ENCODE assay signal across 18 cellular contexts in genomic region chr19:7547153-7547552, GRCh38. TPM values are rescaled to one million over a fixed set of nuclear protein-coding genes. Genes with fewer than 3 reads are reported as not detected.
DNase-seq lines count a peak whose midpoint lies in the region; ATAC-seq and TF ChIP-seq lines count a peak whose summit lies in the region.
"Had no signal": no experiment of that assay in that cellular context is flagged by ENCODE, and none has a peak within 500 bp of the region (broad histone marks: within the 10 kb centered on the region; RNA-seq: fewer than 3 reads in every experiment).

No MANE protein-coding gene starts in this region.

- no peak for ATAC-seq in activated CD4-positive, alpha-beta T cell treated with anti-CD3 and anti-CD28 coated beads for 36 hours
- ATAC-seq in activated naive CD4-positive, alpha-beta T cell treated with anti-CD3 and anti-CD28 coated beads, Interleukin-2, amount 50 U/mL, for 72 hours: peak in 1 of 2 donors; percentile 64

- H3K36me3 Mint-ChIP-seq in activated CD4-positive, alpha-beta T cell treated with anti-CD3 and anti-CD28 coated beads for 36 hours (ENCODE audit: low read depth): peaks cover 22% of the 10 kb centered on the region
- peaks cover 0 to 8% of the 10 kb centered on the region in 2 donors for H3K36me3 Mint-ChIP-seq in activated naive CD4-positive, alpha-beta T cell treated with anti-CD3 and anti-CD28 coated beads, Interleukin-2, amount 50 U/mL, for 72 hours
- H3K36me3 Mint-ChIP-seq in activated naive CD4-positive, alpha-beta T cell treated with anti-CD3 and anti-CD28 coated beads for 36 hours (ENCODE audit: low read depth): peaks cover 15% of the 10 kb centered on the region
- peaks cover 21% of the 10 kb centered on the region for H3K36me3 Mint-ChIP-seq in activated naive CD8-positive, alpha-beta T cell treated with anti-CD3 and anti-CD28 coated beads for 36 hours

- TF ChIP-seq CTCF in esophagus squamous epithelium (IDR thresholded peaks at IDR 0.05): no peak

- H3K4me3 Mint-ChIP-seq in activated CD4-positive, alpha-beta T cell treated with anti-CD3 and anti-CD28 coated beads for 36 hours: no peak overlapping the region
- no peak overlapping the region for H3K4me3 Mint-ChIP-seq in activated naive CD4-positive, alpha-beta T cell treated with anti-CD3 and anti-CD28 coated beads for 36 hours
- H3K4me3 Mint-ChIP-seq in activated naive CD8-positive, alpha-beta T cell treated with anti-CD3 and anti-CD28 coated beads for 36 hours: no peak overlapping the region
- H3K4me3 Mint-ChIP-seq: CD4-positive, alpha-beta T cell had no signal

- CTCF ChIA-PET in activated CD4-positive, alpha-beta T cell treated with anti-CD3 and anti-CD28 coated beads for 36 hours (lab: Charles Lee): interaction anchor here (1.9 kb wide), 1 partner anchor 21 kb away, joined by 4 read pairs; no protein-coding TSS in a partner anchor
- CTCF ChIA-PET in activated naive CD4-positive, alpha-beta T cell treated with anti-CD3 and anti-CD28 coated beads for 36 hours (lab: Charles Lee): interaction anchor here (0.8 kb wide), 1 partner anchor 21 kb away, joined by 3 read pairs; no protein-coding TSS in a partner anchor

- POLR2A ChIA-PET in activated CD4-positive, alpha-beta T cell treated with anti-CD3 and anti-CD28 coated beads for 36 hours (lab: Charles Lee): no interaction called here

- H3K27ac Mint-ChIP-seq in activated CD4-positive, alpha-beta T cell treated with anti-CD3 and anti-CD28 coated beads for 36 hours: peak overlapping the region; percentile 15
- peak overlapping the region; percentile 56 to 82 for H3K27ac Mint-ChIP-seq in activated naive CD4-positive, alpha-beta T cell treated with anti-CD3 and anti-CD28 coated beads, Interleukin-2, amount 50 U/mL, for 72 hours
- no peak overlapping the region for H3K27ac Mint-ChIP-seq in activated naive CD4-positive, alpha-beta T cell treated with anti-CD3 and anti-CD28 coated beads for 36 hours
- H3K27ac Mint-ChIP-seq in activated naive CD8-positive, alpha-beta T cell treated with anti-CD3 and anti-CD28 coated beads for 36 hours: peak overlapping the region; percentile 42
- H3K27ac Mint-ChIP-seq: CD4-positive, alpha-beta T cell had no signal

- no peaks in the 10 kb centered on the region for H3K9me3 Mint-ChIP-seq in activated CD4-positive, alpha-beta T cell treated with anti-CD3 and anti-CD28 coated beads for 36 hours (ENCODE audit: low read depth)
- no peaks in the 10 kb centered on the region for H3K9me3 Mint-ChIP-seq in activated naive CD4-positive, alpha-beta T cell treated with anti-CD3 and anti-CD28 coated beads, Interleukin-2, amount 50 U/mL, for 72 hours
- H3K9me3 Mint-ChIP-seq in activated naive CD4-positive, alpha-beta T cell treated with anti-CD3 and anti-CD28 coated beads for 36 hours: no peaks in the 10 kb centered on the region
- no peaks in the 10 kb centered on the region for H3K9me3 Mint-ChIP-seq in activated naive CD8-positive, alpha-beta T cell treated with anti-CD3 and anti-CD28 coated beads for 36 hours
- H3K9me3 Mint-ChIP-seq: CD4-positive, alpha-beta T cell had no signal

- peaks cover 5 to 74% (median 13%) of the 10 kb centered on the region in 3 donors for H3K36me3 ChIP-seq in esophagus squamous epithelium
- H3K36me3 ChIP-seq: BE2C had no signal

- no peak for DNase-seq in activated CD4-positive, alpha-beta T cell treated with anti-CD3 and anti-CD28 coated beads for 36 hours
- DNase-seq in activated CD4-positive, alpha-beta T cell treated with anti-CD3 and anti-CD28 coated beads for 1 hour: no peak
- DNase-seq in activated naive CD4-positive, alpha-beta T cell treated with anti-CD3 and anti-CD28 coated beads, Interleukin-2, amount 50 U/mL, for 72 hours (ENCODE audit: low spot score in 2 of 2): no peak
- no peak for DNase-seq in activated naive CD4-positive, alpha-beta T cell treated with anti-CD3 and anti-CD28 coated beads for 36 hours
- DNase-seq in activated naive CD8-positive, alpha-beta T cell treated with anti-CD3 and anti-CD28 coated beads for 36 hours: no peak
- DNase-seq in esophagus squamous epithelium (lab: John Stamatoyannopoulos, UW) (no peak), hippocampal formation (lab: John Stamatoyannopoulos, UW) (no peak)
- DNase-seq: BE2C; Caco-2; CD4-positive, alpha-beta T cell; GDM1; HCEC 1CT; IMR-90; NCI-H1048; NCI-H1436; NCI-H1930; NCI-H446 treated with DMSO at 0.1 percent for 48 hours; Peyer's patch had no signal

- no peak overlapping the region for H3K27ac ChIP-seq in esophagus squamous epithelium
- H3K27ac ChIP-seq: Peyer's patch had no signal

- H3K27me3 ChIP-seq in esophagus squamous epithelium: no peaks in the 10 kb centered on the region
- H3K27me3 ChIP-seq: BE2C, Peyer's patch had no signal

- intact Hi-C loops in activated CD4-positive, alpha-beta T cell treated with anti-CD3 and anti-CD28 coated beads for 36 hours (cut with DNase I, micrococcal nuclease): no loop called here
- intact Hi-C loops in activated naive CD4-positive, alpha-beta T cell treated with anti-CD3 and anti-CD28 coated beads for 36 hours (cut with micrococcal nuclease): no loop called here
- intact Hi-C loops in esophagus squamous epithelium (cut with DNase I): no loop called here

- peaks cover 25% of the 10 kb centered on the region for H3K4me1 Mint-ChIP-seq in activated CD4-positive, alpha-beta T cell treated with anti-CD3 and anti-CD28 coated beads for 36 hours
- H3K4me1 Mint-ChIP-seq in activated naive CD4-positive, alpha-beta T cell treated with anti-CD3 and anti-CD28 coated beads for 36 hours (ENCODE audit: low read depth): peaks cover 12% of the 10 kb centered on the region
- peaks cover 15% of the 10 kb centered on the region for H3K4me1 Mint-ChIP-seq in activated naive CD8-positive, alpha-beta T cell treated with anti-CD3 and anti-CD28 coated beads for 36 hours

- WGBS in esophagus squamous epithelium, 2 donors: 82 to 89% methylated on average over 3 of the region's 3 CpGs

- no peak overlapping the region for H3K4me3 ChIP-seq in esophagus squamous epithelium
- H3K4me3 ChIP-seq: Peyer's patch had no signal

- H3K9me3 ChIP-seq in esophagus squamous epithelium: no peaks in the 10 kb centered on the region
- H3K9me3 ChIP-seq: BE2C, Caco-2, Peyer's patch had no signal

- peaks cover 0 to 21% (median 0%) of the 10 kb centered on the region in 3 donors for H3K4me1 ChIP-seq in esophagus squamous epithelium
- H3K4me1 ChIP-seq: BE2C, Caco-2 had no signal

- TF ChIP-seq POLR2A in esophagus squamous epithelium (IDR thresholded peaks at IDR 0.05): no peak

- no peaks in the 10 kb centered on the region for H3K27me3 Mint-ChIP-seq in activated CD4-positive, alpha-beta T cell treated with anti-CD3 and anti-CD28 coated beads for 36 hours
- H3K27me3 Mint-ChIP-seq in activated naive CD4-positive, alpha-beta T cell treated with anti-CD3 and anti-CD28 coated beads for 36 hours (ENCODE audit: low read depth): no peaks in the 10 kb centered on the region
- no peaks in the 10 kb centered on the region for H3K27me3 Mint-ChIP-seq in activated naive CD8-positive, alpha-beta T cell treated with anti-CD3 and anti-CD28 coated beads for 36 hours
- H3K27me3 Mint-ChIP-seq: CD4-positive, alpha-beta T cell had no signal

RNA-seq across cellular contexts. Expression of gene PNPLA6, which starts 11.6 kb away (rescaled TPM):
- total RNA-seq in activated CD4-positive, alpha-beta T cell treated with anti-CD3 and anti-CD28 coated beads for 36 hours: 100 to 1,000 TPM in 1 of 2 experiments, 10 to 100 TPM in 1; 82.2 to 108 TPM
- total RNA-seq in activated naive CD4-positive, alpha-beta T cell treated with anti-CD3 and anti-CD28 coated beads, Interleukin-2, amount 50 U/mL, for 72 hours: 100 to 1,000 TPM; 102 to 138 TPM
- total RNA-seq in activated naive CD4-positive, alpha-beta T cell treated with anti-CD3 and anti-CD28 coated beads for 36 hours: 10 to 100 TPM; 75.5 to 81.7 TPM
- total RNA-seq in activated naive CD8-positive, alpha-beta T cell treated with anti-CD3 and anti-CD28 coated beads for 36 hours: 10 to 100 TPM; 67.8 to 68.5 TPM
- total RNA-seq in esophagus squamous epithelium: 10 to 100 TPM; 39.7 to 74.1 (median 50.1) TPM

RNA-seq across cellular contexts. Expression of gene MCOLN1, which starts 24.7 kb away (rescaled TPM):
- total RNA-seq in activated CD4-positive, alpha-beta T cell treated with anti-CD3 and anti-CD28 coated beads for 36 hours: 1 to 10 TPM; 6.7 to 7.7 TPM
- 10 to 100 TPM; 10.3 to 11.0 TPM for total RNA-seq in activated naive CD4-positive, alpha-beta T cell treated with anti-CD3 and anti-CD28 coated beads, Interleukin-2, amount 50 U/mL, for 72 hours
- total RNA-seq in activated naive CD4-positive, alpha-beta T cell treated with anti-CD3 and anti-CD28 coated beads for 36 hours: 1 to 10 TPM; 4.2 to 5.2 TPM
- total RNA-seq in activated naive CD8-positive, alpha-beta T cell treated with anti-CD3 and anti-CD28 coated beads for 36 hours: 10 to 100 TPM; 12.3 to 12.4 TPM
- total RNA-seq in esophagus squamous epithelium: 10 to 100 TPM in 1 of 4 donors, 1 to 10 TPM in 3; 5.7 to 13.9 (median 7.8) TPM

RNA-seq across cellular contexts. Expression of gene ZNF358, which starts 31.2 kb away (rescaled TPM):
- 1 to 10 TPM; 5.1 to 8.5 TPM for total RNA-seq in activated CD4-positive, alpha-beta T cell treated with anti-CD3 and anti-CD28 coated beads for 36 hours
- total RNA-seq in activated naive CD4-positive, alpha-beta T cell treated with anti-CD3 and anti-CD28 coated beads, Interleukin-2, amount 50 U/mL, for 72 hours: 10 to 100 TPM in 1 of 2 donors, under 1 TPM in 1; 0.59 to 11.1 TPM
- 1 to 10 TPM; 3.7 to 3.9 TPM for total RNA-seq in activated naive CD4-positive, alpha-beta T cell treated with anti-CD3 and anti-CD28 coated beads for 36 hours
- 1 to 10 TPM; 6.5 to 7.3 TPM for total RNA-seq in activated naive CD8-positive, alpha-beta T cell treated with anti-CD3 and anti-CD28 coated beads for 36 hours
- total RNA-seq in esophagus squamous epithelium: 10 to 100 TPM in 3 of 4 donors, 1 to 10 TPM in 1; 3.8 to 42.2 (median 19.5) TPM

RNA-seq across cellular contexts. Expression of gene CAMSAP3, which starts 48.5 kb away (rescaled TPM):
- under 1 TPM; 0.50 to 0.58 TPM for total RNA-seq in activated CD4-positive, alpha-beta T cell treated with anti-CD3 and anti-CD28 coated beads for 36 hours
- total RNA-seq in activated naive CD4-positive, alpha-beta T cell treated with anti-CD3 and anti-CD28 coated beads, Interleukin-2, amount 50 U/mL, for 72 hours: under 1 TPM; 0.07 to 0.80 TPM
- under 1 TPM; 0.24 to 0.30 TPM for total RNA-seq in activated naive CD4-positive, alpha-beta T cell treated with anti-CD3 and anti-CD28 coated beads for 36 hours
- under 1 TPM; 0.50 to 0.52 TPM for total RNA-seq in activated naive CD8-positive, alpha-beta T cell treated with anti-CD3 and anti-CD28 coated beads for 36 hours
- 10 to 100 TPM in 2 of 4 donors, 1 to 10 TPM in 2; 9.3 to 45.5 (median 14.1) TPM for total RNA-seq in esophagus squamous epithelium
- total RNA-seq: IMR-90 had no signal

RNA-seq across cellular contexts. Expression of gene PEX11G, which starts 58.3 kb away (rescaled TPM):
- total RNA-seq in activated CD4-positive, alpha-beta T cell treated with anti-CD3 and anti-CD28 coated beads for 36 hours: 1 to 10 TPM in 1 of 2 experiments, under 1 TPM in 1; 0.51 to 1.1 TPM
- total RNA-seq in activated naive CD4-positive, alpha-beta T cell treated with anti-CD3 and anti-CD28 coated beads, Interleukin-2, amount 50 U/mL, for 72 hours: under 1 TPM; 0.27 to 0.74 TPM
- total RNA-seq in activated naive CD4-positive, alpha-beta T cell treated with anti-CD3 and anti-CD28 coated beads for 36 hours: 1 to 10 TPM in 1 of 2 experiments, under 1 TPM in 1; 0.86 to 1.1 TPM
- 1 to 10 TPM in 1 of 2 experiments, under 1 TPM in 1; 0.82 to 1.5 TPM for total RNA-seq in activated naive CD8-positive, alpha-beta T cell treated with anti-CD3 and anti-CD28 coated beads for 36 hours
- total RNA-seq in esophagus squamous epithelium: 1 to 10 TPM; 1.1 to 6.7 (median 4.1) TPM
- total RNA-seq: CD4-positive, alpha-beta T cell had no signal
